In genomic region chrX:120629667-120630537, GRCh38 we compare ENCODE assay signal across 8 cellular contexts. TPM values are rescaled to one million over a fixed set of nuclear protein-coding genes. Genes with fewer than 3 reads are reported as not detected.
A peak's percentile ranks its signal among the peaks of the same experiment; 100 is the strongest.
DNase-seq lines count a peak whose midpoint lies in the region; ATAC-seq and TF ChIP-seq lines count a peak whose summit lies in the region.

TSS of gene C1GALT1C1 (minus strand) at chrX:120630054. CDS start at chrX:120627166, 2,888 bp downstream.

- H3K4me2 ChIP-seq in DOHH2 (ENCODE audit: low read length) (peak within 1 kb of the TSS; percentile 89), GM23338 (peak within 1 kb of the TSS; percentile 84)

- peak within 1 kb of the TSS; percentile 90 for H3K4me3 Mint-ChIP-seq in GM23338
- H3K4me3 Mint-ChIP-seq in activated T-helper 17 cell treated with anti-CD3 and anti-CD28 coated beads, Interleukin-2, amount 50 U/mL, for 72 hours, result peak within 1 kb of the TSS; percentile 91
- H3K4me3 Mint-ChIP-seq in naive thymus-derived CD8-positive, alpha-beta T cell, result peak within 1 kb of the TSS; percentile 87 to 97 (median 91)

- H3K27me3 Mint-ChIP-seq in GM23338 (ENCODE audit: insufficient read depth, low read depth, poor library complexity), result no peaks in the 10 kb centered on the region
- H3K27me3 Mint-ChIP-seq in activated T-helper 17 cell treated with anti-CD3 and anti-CD28 coated beads, Interleukin-2, amount 50 U/mL, for 72 hours, result no peaks in the 10 kb centered on the region
- H3K27me3 Mint-ChIP-seq in naive thymus-derived CD8-positive, alpha-beta T cell, result no peaks in the 10 kb centered on the region

- H3K4me1 ChIP-seq in DOHH2 (ENCODE audit: control insufficient read depth, low read length) (peaks cover 37% of the 10 kb centered on the region), GM23338 (ENCODE audit: insufficient read depth) (no peaks in the 10 kb centered on the region)

- TF ChIP-seq CTCF in DOHH2 (IDR thresholded peaks at IDR 0.05; ENCODE audit: low read depth, low read length, poor library complexity, severe bottlenecking), result no peak
- no peak for TF ChIP-seq CTCF in GM23338 (conservative IDR thresholded peaks at IDR 0.05; ENCODE audit: low read depth in 2 of 2)
- no peak for TF ChIP-seq CTCF in fibroblast of mammary gland (conservative IDR thresholded peaks at IDR 0.05; ENCODE audit: control insufficient read depth, insufficient read depth, low read depth, low read length)

- DNase-seq in GM23338 (ENCODE audit: low spot score) (peak; percentile 95), LHCN-M2 (ENCODE audit: low read depth) (peak; percentile 89), RPMI8226 (peak; percentile 95), fibroblast of mammary gland (ENCODE audit: low read depth) (peak; percentile 88)
- DNase-seq in naive thymus-derived CD8-positive, alpha-beta T cell, result peak; percentile 78 to 95 (median 90)
- DNase-seq in stimulated activated naive CD4-positive, alpha-beta T cell (lab: John Stamatoyannopoulos, UW), result peak; percentile 81 to 93 (median 88)

- peak; percentile 97 for ATAC-seq in GM23338
- peak; percentile 94 for ATAC-seq in activated T-helper 17 cell treated with anti-CD3 and anti-CD28 coated beads, Interleukin-2, amount 50 U/mL, for 72 hours (replicated peaks)
- peak; percentile 92 to 94 for ATAC-seq in naive thymus-derived CD8-positive, alpha-beta T cell

- peak within 1 kb of the TSS; percentile 86 for H3K27ac ChIP-seq in DOHH2 (ENCODE audit: low read depth, low read length)
- H3K27ac ChIP-seq in GM23338 (ENCODE audit: low read depth), result peak within 1 kb of the TSS; percentile 89

- H3K79me2 ChIP-seq in DOHH2 (ENCODE audit: control insufficient read depth, low read length) (peaks cover 32% of the 10 kb centered on the region), GM23338 (replicated peaks; ENCODE audit: insufficient read depth) (no peaks in the 10 kb centered on the region; the same call in 1 of the 2 replicates)

- H3K36me3 ChIP-seq in DOHH2 (ENCODE audit: control insufficient read depth, low read length) (peaks cover 6% of the 10 kb centered on the region; the same call in 1 of the 2 replicates), GM23338 (ENCODE audit: insufficient read depth) (no peaks in the 10 kb centered on the region)

- no peaks in the 10 kb centered on the region for H3K9me3 ChIP-seq in DOHH2 (ENCODE audit: control insufficient read depth, insufficient read depth, low read length)

- H3F3A ChIP-seq in DOHH2 (ENCODE audit: control insufficient read depth, insufficient read depth), result peaks cover 4% of the 10 kb centered on the region
- H3F3A ChIP-seq in GM23338 (replicated peaks; ENCODE audit: low read depth), result no peaks in the 10 kb centered on the region

- peaks cover 2% of the 10 kb centered on the region; the same call in 1 of the 3 replicates for H3K36me3 Mint-ChIP-seq in GM23338 (ENCODE audit: low read depth)
- peaks cover 34% of the 10 kb centered on the region for H3K36me3 Mint-ChIP-seq in activated T-helper 17 cell treated with anti-CD3 and anti-CD28 coated beads, Interleukin-2, amount 50 U/mL, for 72 hours (ENCODE audit: low read depth)
- H3K36me3 Mint-ChIP-seq in naive thymus-derived CD8-positive, alpha-beta T cell, result peaks cover 0 to 9% (median 0%) of the 10 kb centered on the region in 3 donors

- H3K4me3 ChIP-seq in DOHH2 (ENCODE audit: low read length) (peak within 1 kb of the TSS; percentile 86), GM23338 (peak within 1 kb of the TSS; percentile 75), fibroblast of mammary gland (ENCODE audit: control insufficient read depth, low read depth, low read length) (peak within 1 kb of the TSS; percentile 55)

- no peaks in the 10 kb centered on the region for H3K9me3 Mint-ChIP-seq in GM23338
- no peaks in the 10 kb centered on the region for H3K9me3 Mint-ChIP-seq in activated T-helper 17 cell treated with anti-CD3 and anti-CD28 coated beads, Interleukin-2, amount 50 U/mL, for 72 hours
- peaks cover 0 to 3% (median 0%) of the 10 kb centered on the region in 9 donors for H3K9me3 Mint-ChIP-seq in naive thymus-derived CD8-positive, alpha-beta T cell

- H3K4me1 Mint-ChIP-seq in GM23338, result no peaks in the 10 kb centered on the region
- H3K4me1 Mint-ChIP-seq in activated T-helper 17 cell treated with anti-CD3 and anti-CD28 coated beads, Interleukin-2, amount 50 U/mL, for 72 hours, result peaks cover 9% of the 10 kb centered on the region
- peaks cover 5 to 30% (median 17%) of the 10 kb centered on the region in 4 donors for H3K4me1 Mint-ChIP-seq in naive thymus-derived CD8-positive, alpha-beta T cell

- H2AFZ ChIP-seq in GM23338, result peak within 1 kb of the TSS; percentile 74; the same call in 1 of the 2 replicates

- POLR2A ChIA-PET in naive thymus-derived CD8-positive, alpha-beta T cell (lab: Charles Lee), result interaction anchor here (0.7 to 2.2 kb wide), 6 partner anchors 9 to 530 kb away, joined by 3 to 22 read pairs (median 4); partner anchors contain the start of genes CUL4B and MCTS1

- H3K9me2 ChIP-seq in DOHH2 (replicated peaks; ENCODE audit: control insufficient read depth, low read length) (no peaks in the 10 kb centered on the region), GM23338 (ENCODE audit: insufficient read depth) (no peaks in the 10 kb centered on the region)

- H3K27me3 ChIP-seq in DOHH2 (ENCODE audit: control insufficient read depth, low read length) (no peaks in the 10 kb centered on the region), GM23338 (ENCODE audit: insufficient read depth) (no peaks in the 10 kb centered on the region)

- no peaks in the 10 kb centered on the region for H4K20me1 ChIP-seq in DOHH2 (ENCODE audit: control insufficient read depth, insufficient read depth, low read depth, low read length)
- H4K20me1 ChIP-seq in GM23338 (replicated peaks; ENCODE audit: insufficient read depth), result no peaks in the 10 kb centered on the region

- H3K27ac Mint-ChIP-seq in GM23338, result peak within 1 kb of the TSS; percentile 97
- peak within 1 kb of the TSS; percentile 97 for H3K27ac Mint-ChIP-seq in activated T-helper 17 cell treated with anti-CD3 and anti-CD28 coated beads, Interleukin-2, amount 50 U/mL, for 72 hours
- peak within 1 kb of the TSS; percentile 93 to 99 (median 99) for H3K27ac Mint-ChIP-seq in naive thymus-derived CD8-positive, alpha-beta T cell

TF ChIP-seq in GM23338, 12 proteins besides CTCF, POLR2A, EP300 and RAD21 (continues in another document):
- TF ChIP-seq STAT1 (IDR thresholded peaks at IDR 0.05; ENCODE audit: unreplicated experiment) (no peak), EZH2phosphoT487 (IDR thresholded peaks at IDR 0.05; ENCODE audit: unreplicated experiment) (no peak), ETS1 (IDR thresholded peaks at IDR 0.05) (peak; percentile 15; the same call in 1 of the 2 replicates)

RNA-seq across cellular contexts. Expression of gene C1GALT1C1, which starts in this region (rescaled TPM):
- total RNA-seq in GM23338 (2014; rRNA removed; shearing (Covaris generic)), result 16.4 and 18.8 TPM in 2 replicates
- polyA plus RNA-seq in GM23338 (2016; fragmentation: Nextera tagmentation; extraction: Ambion mirVana), result 13.1 and 16.3 TPM in 2 replicates
- total RNA-seq in LHCN-M2 (2014; rRNA removed), result 30.6 and 33.2 TPM in 2 replicates
- 12.9 TPM for polyA plus RNA-seq in LHCN-M2 (2012)
- 10 to 100 TPM; 35.1 to 44.6 TPM for total RNA-seq in activated T-helper 17 cell treated with anti-CD3 and anti-CD28 coated beads, Interleukin-2, amount 50 U/mL, for 72 hours
- total RNA-seq in naive thymus-derived CD8-positive, alpha-beta T cell, result 10 to 100 TPM; 13.2 to 14.1 TPM
- 10 to 100 TPM; 10.1 to 15.1 (median 11.5) TPM for polyA plus RNA-seq in naive thymus-derived CD8-positive, alpha-beta T cell

Comparison
In these comparisons a context has a peak if more than half of its experiments do, and no peak if none do; other contexts are left out.
1. Peak in every context shown above with its lines: DNase-seq, ATAC-seq, H3K4me3 ChIP-seq and H3K27ac ChIP-seq.